ENCODE assay signal across 2 cellular contexts in the genomic region with DNA sequence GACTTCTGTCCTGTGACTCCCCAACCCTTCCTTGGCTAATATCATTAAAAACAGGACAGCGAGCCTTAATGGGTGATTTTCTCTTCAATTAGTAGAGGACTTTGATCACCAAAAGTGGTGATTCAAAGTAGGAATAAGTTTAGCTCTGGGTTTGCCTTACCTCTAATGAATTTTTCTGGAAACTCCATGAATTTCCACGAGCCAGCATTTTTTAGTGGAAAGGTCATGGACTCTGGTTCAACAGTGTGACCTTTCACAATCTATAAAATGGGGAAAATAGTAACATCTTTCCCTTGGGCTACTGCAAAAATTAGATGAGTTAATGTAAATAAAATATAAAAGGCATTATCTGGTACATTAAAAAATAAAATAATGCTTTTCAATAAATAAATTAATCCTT.
TF ChIP-seq lines count a peak whose summit lies in the region.

No MANE protein-coding gene starts in this region.

TF ChIP-seq in GM23338, 12 proteins besides CTCF, POLR2A, EP300 and RAD21:
- TF ChIP-seq, protein P1, sequence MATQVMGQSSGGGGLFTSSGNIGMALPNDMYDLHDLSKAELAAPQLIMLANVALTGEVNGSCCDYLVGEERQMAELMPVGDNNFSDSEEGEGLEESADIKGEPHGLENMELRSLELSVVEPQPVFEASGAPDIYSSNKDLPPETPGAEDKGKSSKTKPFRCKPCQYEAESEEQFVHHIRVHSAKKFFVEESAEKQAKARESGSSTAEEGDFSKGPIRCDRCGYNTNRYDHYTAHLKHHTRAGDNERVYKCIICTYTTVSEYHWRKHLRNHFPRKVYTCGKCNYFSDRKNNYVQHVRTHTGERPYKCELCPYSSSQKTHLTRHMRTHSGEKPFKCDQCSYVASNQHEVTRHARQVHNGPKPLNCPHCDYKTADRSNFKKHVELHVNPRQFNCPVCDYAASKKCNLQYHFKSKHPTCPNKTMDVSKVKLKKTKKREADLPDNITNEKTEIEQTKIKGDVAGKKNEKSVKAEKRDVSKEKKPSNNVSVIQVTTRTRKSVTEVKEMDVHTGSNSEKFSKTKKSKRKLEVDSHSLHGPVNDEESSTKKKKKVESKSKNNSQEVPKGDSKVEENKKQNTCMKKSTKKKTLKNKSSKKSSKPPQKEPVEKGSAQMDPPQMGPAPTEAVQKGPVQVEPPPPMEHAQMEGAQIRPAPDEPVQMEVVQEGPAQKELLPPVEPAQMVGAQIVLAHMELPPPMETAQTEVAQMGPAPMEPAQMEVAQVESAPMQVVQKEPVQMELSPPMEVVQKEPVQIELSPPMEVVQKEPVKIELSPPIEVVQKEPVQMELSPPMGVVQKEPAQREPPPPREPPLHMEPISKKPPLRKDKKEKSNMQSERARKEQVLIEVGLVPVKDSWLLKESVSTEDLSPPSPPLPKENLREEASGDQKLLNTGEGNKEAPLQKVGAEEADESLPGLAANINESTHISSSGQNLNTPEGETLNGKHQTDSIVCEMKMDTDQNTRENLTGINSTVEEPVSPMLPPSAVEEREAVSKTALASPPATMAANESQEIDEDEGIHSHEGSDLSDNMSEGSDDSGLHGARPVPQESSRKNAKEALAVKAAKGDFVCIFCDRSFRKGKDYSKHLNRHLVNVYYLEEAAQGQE (IDR thresholded peaks at IDR 0.05; ENCODE audit: unreplicated experiment): no peak
- TF ChIP-seq ZNF114 (CRISPR knock-in tag; IDR thresholded peaks at IDR 0.05): no peak
- no peak for TF ChIP-seq STAT1 (IDR thresholded peaks at IDR 0.05; ENCODE audit: unreplicated experiment)
- TF ChIP-seq, protein P2, sequence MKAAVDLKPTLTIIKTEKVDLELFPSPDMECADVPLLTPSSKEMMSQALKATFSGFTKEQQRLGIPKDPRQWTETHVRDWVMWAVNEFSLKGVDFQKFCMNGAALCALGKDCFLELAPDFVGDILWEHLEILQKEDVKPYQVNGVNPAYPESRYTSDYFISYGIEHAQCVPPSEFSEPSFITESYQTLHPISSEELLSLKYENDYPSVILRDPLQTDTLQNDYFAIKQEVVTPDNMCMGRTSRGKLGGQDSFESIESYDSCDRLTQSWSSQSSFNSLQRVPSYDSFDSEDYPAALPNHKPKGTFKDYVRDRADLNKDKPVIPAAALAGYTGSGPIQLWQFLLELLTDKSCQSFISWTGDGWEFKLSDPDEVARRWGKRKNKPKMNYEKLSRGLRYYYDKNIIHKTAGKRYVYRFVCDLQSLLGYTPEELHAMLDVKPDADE (IDR thresholded peaks at IDR 0.05): no peak
- no peak for TF ChIP-seq ZNF331 (CRISPR knock-in tag; IDR thresholded peaks at IDR 0.05; ENCODE audit: low read depth)
- no peak for TF ChIP-seq JUNB (IDR thresholded peaks at IDR 0.05; ENCODE audit: unreplicated experiment)
- no peak for TF ChIP-seq POLR2AphosphoS5 (IDR thresholded peaks at IDR 0.05; ENCODE audit: low read depth)

TF ChIP-seq in WTC11, 78 proteins besides CTCF, POLR2A, EP300 and RAD21 (continued from another document):
- TF ChIP-seq ATF2 (CRISPR knock-in tag; IDR thresholded peaks at IDR 0.05; ENCODE audit: borderline replicate concordance, low read depth) (no peak), NFYB (CRISPR knock-in tag; conservative IDR thresholded peaks at IDR 0.05; ENCODE audit: low read depth) (no peak), IRF2 (CRISPR knock-in tag; IDR thresholded peaks at IDR 0.05; ENCODE audit: borderline replicate concordance, low read depth) (no peak), CDX4 (CRISPR knock-in tag; IDR thresholded peaks at IDR 0.05; ENCODE audit: borderline replicate concordance) (no peak), SMAD4 (CRISPR knock-in tag; IDR thresholded peaks at IDR 0.05) (no peak), ZNF121 (CRISPR knock-in tag; IDR thresholded peaks at IDR 0.05) (no peak), RELA (CRISPR knock-in tag; IDR thresholded peaks at IDR 0.05; ENCODE audit: borderline replicate concordance) (no peak), ATF3 (CRISPR knock-in tag; conservative IDR thresholded peaks at IDR 0.05) (no peak), PRDM15 (CRISPR knock-in tag; IDR thresholded peaks at IDR 0.05) (no peak), TCF7 (CRISPR knock-in tag; IDR thresholded peaks at IDR 0.05; ENCODE audit: low read depth) (no peak), TEAD1 (CRISPR knock-in tag; IDR thresholded peaks at IDR 0.05) (no peak), ETV6 (CRISPR knock-in tag; IDR thresholded peaks at IDR 0.05) (no peak), NR3C1 (CRISPR knock-in tag; conservative IDR thresholded peaks at IDR 0.05; ENCODE audit: low read depth) (no peak)
- TF ChIP-seq, protein P3, sequence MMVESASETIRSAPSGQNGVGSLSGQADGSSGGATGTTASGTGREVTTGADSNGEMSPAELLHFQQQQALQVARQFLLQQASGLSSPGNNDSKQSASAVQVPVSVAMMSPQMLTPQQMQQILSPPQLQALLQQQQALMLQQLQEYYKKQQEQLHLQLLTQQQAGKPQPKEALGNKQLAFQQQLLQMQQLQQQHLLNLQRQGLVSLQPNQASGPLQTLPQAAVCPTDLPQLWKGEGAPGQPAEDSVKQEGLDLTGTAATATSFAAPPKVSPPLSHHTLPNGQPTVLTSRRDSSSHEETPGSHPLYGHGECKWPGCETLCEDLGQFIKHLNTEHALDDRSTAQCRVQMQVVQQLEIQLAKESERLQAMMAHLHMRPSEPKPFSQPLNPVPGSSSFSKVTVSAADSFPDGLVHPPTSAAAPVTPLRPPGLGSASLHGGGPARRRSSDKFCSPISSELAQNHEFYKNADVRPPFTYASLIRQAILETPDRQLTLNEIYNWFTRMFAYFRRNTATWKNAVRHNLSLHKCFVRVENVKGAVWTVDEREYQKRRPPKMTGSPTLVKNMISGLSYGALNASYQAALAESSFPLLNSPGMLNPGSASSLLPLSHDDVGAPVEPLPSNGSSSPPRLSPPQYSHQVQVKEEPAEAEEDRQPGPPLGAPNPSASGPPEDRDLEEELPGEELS (CRISPR knock-in tag; IDR thresholded peaks at IDR 0.05): no peak
